ENCODE assay signal across 29 cellular contexts in the genomic region with DNA sequence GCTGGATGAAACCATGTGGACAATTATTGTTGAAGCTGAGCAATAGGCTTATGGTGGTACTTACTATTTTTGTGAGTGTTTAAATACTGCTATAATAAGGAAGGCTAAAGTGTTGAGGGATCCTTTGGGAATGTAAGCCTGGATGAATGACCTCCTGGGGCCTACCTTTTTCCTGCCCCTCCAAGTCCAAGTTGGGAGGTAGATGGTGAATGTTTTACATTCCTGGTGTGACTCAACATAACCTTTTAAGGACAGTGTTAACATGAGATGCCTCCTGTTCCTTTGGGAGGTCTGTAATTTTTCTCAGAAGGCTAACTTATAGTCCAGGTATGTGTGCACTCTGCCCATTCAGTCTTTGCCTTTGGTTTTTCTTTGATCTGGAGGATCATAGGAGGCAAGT.
"Had no signal": no experiment of that assay in that cellular context is flagged by ENCODE, and none has a peak within 500 bp of the region (broad histone marks: within the 10 kb centered on the region; RNA-seq: fewer than 3 reads in every experiment).

No MANE protein-coding gene starts in this region.

- DNase-seq: activated CD4-positive, alpha-beta T cell treated with anti-CD3 and anti-CD28 coated beads for 4 hours; activated CD4-positive, alpha-beta T cell treated with anti-CD3 and anti-CD28 coated beads, Interleukin-2, amount 50 U/mL, for 4 hours; activated effector memory CD4-positive, alpha-beta T cell treated with anti-CD3 and anti-CD28 coated beads, Interleukin-2, amount 50 U/mL, for 16 hours; activated naive CD4-positive, alpha-beta T cell treated with anti-CD3 and anti-CD28 coated beads for 36 hours; activated T-cell treated with anti-CD3 and anti-CD28 coated beads for 4 hours; amniotic stem cell; brain microvascular endothelial cell; dorsolateral prefrontal cortex; effector memory CD8-positive, alpha-beta T cell; foreskin keratinocyte; heart right ventricle; left cardiac atrium; mammary epithelial cell; naive B cell; nephron progenitor cell; right lobe of liver; stimulated activated CD4-positive, alpha-beta T cell treated with anti-CD3 and anti-CD28 coated beads, Interleukin-12 subunit alpha, Interleukin-12 subunit beta, amount 100 ng/mL, for 4 hours; stimulated activated CD4-positive, alpha-beta T cell treated with anti-CD3 and anti-CD28 coated beads, Interleukin-4, amount 100 ng/mL, for 1 hour; stimulated activated CD8-positive, alpha-beta memory T cell treated with anti-CD3 and anti-CD28 coated beads, Interleukin-4, amount 100 ng/mL, for 48 hours; stimulated activated naive CD8-positive, alpha-beta T cell treated with anti-CD3 and anti-CD28 coated beads, Interleukin-15, amount 100 ng/mL, for 72 hours; substantia nigra; upper lobe of left lung had no signal

- ATAC-seq: effector memory CD8-positive, alpha-beta T cell; foreskin keratinocyte; heart right ventricle; left cardiac atrium; right lobe of liver; stimulated activated memory B cell treated with anti-CD40 and anti-IgM and Interleukin-4, amounts not matched to agents 10 μg/mL and 1 μg/mL and 100 μg/mL, for 72 hours; stimulated activated naive CD8-positive, alpha-beta T cell treated with anti-CD3 and anti-CD28 coated beads, Interleukin-15, amount 100 ng/mL, for 72 hours had no signal

- H3K9me3 Mint-ChIP-seq: activated naive CD4-positive, alpha-beta T cell treated with anti-CD3 and anti-CD28 coated beads for 36 hours; mesothelial cell of epicardium; naive B cell; nephron progenitor cell; stimulated activated naive CD8-positive, alpha-beta T cell treated with anti-CD3 and anti-CD28 coated beads, Interleukin-15, amount 100 ng/mL, for 72 hours had no signal

- H3K27me3 Mint-ChIP-seq: effector memory CD8-positive, alpha-beta T cell; stimulated activated memory B cell treated with anti-CD40 and anti-IgM and Interleukin-4, amounts not matched to agents 10 μg/mL and 1 μg/mL and 100 μg/mL, for 72 hours had no signal

- H3K36me3 ChIP-seq: brain microvascular endothelial cell, esophagus muscularis mucosa, heart right ventricle, neutrophil, right lobe of liver, upper lobe of left lung, vagina had no signal

- H3K4me1 ChIP-seq: esophagus muscularis mucosa, foreskin keratinocyte, heart right ventricle, right lobe of liver, upper lobe of left lung, vagina had no signal

- H3K27ac ChIP-seq: brain microvascular endothelial cell, coronary artery, dorsolateral prefrontal cortex, esophagus muscularis mucosa, foreskin keratinocyte, heart right ventricle, neutrophil, right lobe of liver, skin epidermis, upper lobe of left lung, vagina had no signal

- H3K36me3 Mint-ChIP-seq: mesothelial cell of epicardium; naive B cell; stimulated activated memory B cell treated with anti-CD40 and anti-IgM and Interleukin-4, amounts not matched to agents 10 μg/mL and 1 μg/mL and 100 μg/mL, for 72 hours had no signal

- H3K4me3 ChIP-seq: coronary artery, dorsolateral prefrontal cortex, esophagus muscularis mucosa, heart right ventricle, right lobe of liver, skin epidermis, upper lobe of left lung, vagina had no signal

- H3K9me3 ChIP-seq: esophagus muscularis mucosa, heart right ventricle, neutrophil, right lobe of liver, upper lobe of left lung, vagina had no signal

- H3K27ac Mint-ChIP-seq: activated naive CD4-positive, alpha-beta T cell treated with anti-CD3 and anti-CD28 coated beads for 36 hours; effector memory CD8-positive, alpha-beta T cell; mesothelial cell of epicardium; naive B cell; nephron progenitor cell; stimulated activated memory B cell treated with anti-CD40 and anti-IgM and Interleukin-4, amounts not matched to agents 10 μg/mL and 1 μg/mL and 100 μg/mL, for 72 hours; stimulated activated naive CD8-positive, alpha-beta T cell treated with anti-CD3 and anti-CD28 coated beads, Interleukin-15, amount 100 ng/mL, for 72 hours had no signal

- H3K27me3 ChIP-seq: brain microvascular endothelial cell, dorsolateral prefrontal cortex, esophagus muscularis mucosa, foreskin keratinocyte, neutrophil, right lobe of liver, upper lobe of left lung, vagina had no signal

- H3K4me1 Mint-ChIP-seq: mesothelial cell of epicardium; naive B cell; stimulated activated memory B cell treated with anti-CD40 and anti-IgM and Interleukin-4, amounts not matched to agents 10 μg/mL and 1 μg/mL and 100 μg/mL, for 72 hours; stimulated activated naive CD8-positive, alpha-beta T cell treated with anti-CD3 and anti-CD28 coated beads, Interleukin-15, amount 100 ng/mL, for 72 hours had no signal

- H3K4me3 Mint-ChIP-seq: activated naive CD4-positive, alpha-beta T cell treated with anti-CD3 and anti-CD28 coated beads for 36 hours; effector memory CD8-positive, alpha-beta T cell; mesothelial cell of epicardium; naive B cell; nephron progenitor cell; stimulated activated memory B cell treated with anti-CD40 and anti-IgM and Interleukin-4, amounts not matched to agents 10 μg/mL and 1 μg/mL and 100 μg/mL, for 72 hours; stimulated activated naive CD8-positive, alpha-beta T cell treated with anti-CD3 and anti-CD28 coated beads, Interleukin-15, amount 100 ng/mL, for 72 hours had no signal
